20 cellular contexts compared by ENCODE assay signal in genomic region chr18:79685281-79685680, GRCh38. TPM values are rescaled to one million over a fixed set of nuclear protein-coding genes. Genes with fewer than 3 reads are reported as not detected.
DNase-seq lines count a peak whose midpoint lies in the region; ATAC-seq and TF ChIP-seq lines count a peak whose summit lies in the region.
"Had no signal": no experiment of that assay in that cellular context is flagged by ENCODE, and none has a peak within 500 bp of the region (broad histone marks: within the 10 kb centered on the region; RNA-seq: fewer than 3 reads in every experiment).

No MANE protein-coding gene starts in this region.

- no peak overlapping the region for H3K27ac Mint-ChIP-seq in T-cell
- peak overlapping the region; percentile 32 for H3K27ac Mint-ChIP-seq in activated naive CD8-positive, alpha-beta T cell treated with anti-CD3 and anti-CD28 coated beads, Interleukin-2, amount 50 U/mL, for 24 hours
- H3K27ac Mint-ChIP-seq in stimulated activated effector memory CD8-positive, alpha-beta T cell treated with anti-CD3 and anti-CD28 coated beads, Interleukin-12 subunit alpha, Interleukin-12 subunit beta, amount 100 ng/mL, for 72 hours: no peak overlapping the region
- H3K27ac Mint-ChIP-seq: type B pancreatic cell had no signal

- DNase-seq in left ventricle myocardium inferior: no peak
- DNase-seq in right cardiac atrium: no peak
- DNase-seq in T-cell: peak in 20 of 34 experiments; percentile 26 to 70 (median 42)
- DNase-seq in activated naive CD8-positive, alpha-beta T cell treated with anti-CD3 and anti-CD28 coated beads, Interleukin-2, amount 50 U/mL, for 24 hours: peak; percentile 35
- DNase-seq in stimulated activated effector memory CD8-positive, alpha-beta T cell treated with anti-CD3 and anti-CD28 coated beads, Interleukin-12 subunit alpha, Interleukin-12 subunit beta, amount 100 ng/mL, for 72 hours (ENCODE audit: low spot score in 2 of 2): no peak
- DNase-seq in ovary: no peak
- DNase-seq in OCI-LY7 (ENCODE audit: low spot score): no peak
- DNase-seq: aorta; Caco-2; effector CD4-positive, alpha-beta T cell; mammary epithelial cell; MM.1S; NCI-H1694; NCI-H748 treated with DMSO at 0.1 percent for 48 hours; SHP77; stomach had no signal

- H3K27me3 ChIP-seq in left ventricle myocardium inferior (ENCODE audit: low read depth): no peaks in the 10 kb centered on the region
- no peaks in the 10 kb centered on the region for H3K27me3 ChIP-seq in right cardiac atrium (ENCODE audit: control insufficient read depth, insufficient read depth)
- no peaks in the 10 kb centered on the region for H3K27me3 ChIP-seq in ovary
- H3K27me3 ChIP-seq: right atrium auricular region, stomach had no signal

- H3K36me3 Mint-ChIP-seq in T-cell: peaks cover 13% of the 10 kb centered on the region
- H3K36me3 Mint-ChIP-seq in activated naive CD8-positive, alpha-beta T cell treated with anti-CD3 and anti-CD28 coated beads, Interleukin-2, amount 50 U/mL, for 24 hours (ENCODE audit: low read depth): peaks cover 35% of the 10 kb centered on the region
- peaks cover 57% of the 10 kb centered on the region for H3K36me3 Mint-ChIP-seq in stimulated activated effector memory CD8-positive, alpha-beta T cell treated with anti-CD3 and anti-CD28 coated beads, Interleukin-12 subunit alpha, Interleukin-12 subunit beta, amount 100 ng/mL, for 72 hours
- H3K36me3 Mint-ChIP-seq: type B pancreatic cell had no signal

- H3K4me2 ChIP-seq in OCI-LY7 (ENCODE audit: low read length): no peak overlapping the region

- H3K27ac ChIP-seq in left ventricle myocardium inferior (replicated peaks) (peak overlapping the region; percentile 33), right cardiac atrium (ENCODE audit: low read length) (no peak overlapping the region), ovary (no peak overlapping the region), OCI-LY7 (ENCODE audit: low read depth, low read length, poor library complexity, severe bottlenecking) (no peak overlapping the region)
- H3K27ac ChIP-seq: stomach had no signal

- H3K4me3 ChIP-seq in left ventricle myocardium inferior: no peak overlapping the region
- H3K4me3 ChIP-seq in right cardiac atrium (ENCODE audit: low read length): no peak overlapping the region
- H3K4me3 ChIP-seq in ovary: no peak overlapping the region
- no peak overlapping the region for H3K4me3 ChIP-seq in OCI-LY7 (ENCODE audit: low read depth, low read length, poor library complexity, severe bottlenecking)
- H3K4me3 ChIP-seq: K562, right atrium auricular region, stomach had no signal

- no peak for TF ChIP-seq EP300 in ovary (IDR thresholded peaks at IDR 0.05)

- POLR2A ChIA-PET in T-cell (lab: Charles Lee) (no interaction called here), OCI-LY7 (lab: Charles Lee) (no interaction called here)

- peaks cover 72 to 84% (median 83%) of the 10 kb centered on the region in 3 donors for H3K4me1 Mint-ChIP-seq in T-cell
- peaks cover 75% of the 10 kb centered on the region for H3K4me1 Mint-ChIP-seq in activated naive CD8-positive, alpha-beta T cell treated with anti-CD3 and anti-CD28 coated beads, Interleukin-2, amount 50 U/mL, for 24 hours
- peaks cover 69% of the 10 kb centered on the region for H3K4me1 Mint-ChIP-seq in stimulated activated effector memory CD8-positive, alpha-beta T cell treated with anti-CD3 and anti-CD28 coated beads, Interleukin-12 subunit alpha, Interleukin-12 subunit beta, amount 100 ng/mL, for 72 hours

- no peak for TF ChIP-seq POLR2A in ovary (IDR thresholded peaks at IDR 0.05)

- no peaks in the 10 kb centered on the region for H3K9me2 ChIP-seq in OCI-LY7 (ENCODE audit: insufficient read depth, low read length)

- no peaks in the 10 kb centered on the region for H3K27me3 Mint-ChIP-seq in T-cell
- H3K27me3 Mint-ChIP-seq in activated naive CD8-positive, alpha-beta T cell treated with anti-CD3 and anti-CD28 coated beads, Interleukin-2, amount 50 U/mL, for 24 hours: peaks cover 1% of the 10 kb centered on the region
- H3K27me3 Mint-ChIP-seq: type B pancreatic cell had no signal

- ATAC-seq in right cardiac atrium (no peak), T-cell (replicated peaks in 1 of 4) (peak in 3 of 4 experiments; percentile 40 to 64 (median 41))
- peak; percentile 29 for ATAC-seq in activated naive CD8-positive, alpha-beta T cell treated with anti-CD3 and anti-CD28 coated beads, Interleukin-2, amount 50 U/mL, for 24 hours
- ATAC-seq in stimulated activated effector memory CD8-positive, alpha-beta T cell treated with anti-CD3 and anti-CD28 coated beads, Interleukin-12 subunit alpha, Interleukin-12 subunit beta, amount 100 ng/mL, for 72 hours: no peak
- ATAC-seq: esophagus mucosa had no signal

- no TSS peak for BruUV-seq in OCI-LY7 (replicated peaks; lab: Mats Ljungman, UMichigan)

- peak overlapping the region in 1 of 3 donors; percentile 93 for H3K4me3 Mint-ChIP-seq in T-cell
- peak overlapping the region; percentile 97 for H3K4me3 Mint-ChIP-seq in activated naive CD8-positive, alpha-beta T cell treated with anti-CD3 and anti-CD28 coated beads, Interleukin-2, amount 50 U/mL, for 24 hours
- H3K4me3 Mint-ChIP-seq in stimulated activated effector memory CD8-positive, alpha-beta T cell treated with anti-CD3 and anti-CD28 coated beads, Interleukin-12 subunit alpha, Interleukin-12 subunit beta, amount 100 ng/mL, for 72 hours: peak overlapping the region; percentile 87
- H3K4me3 Mint-ChIP-seq: type B pancreatic cell had no signal

- no peaks in the 10 kb centered on the region for H3K36me3 ChIP-seq in left ventricle myocardium inferior
- no peaks in the 10 kb centered on the region for H3K36me3 ChIP-seq in ovary
- no peaks in the 10 kb centered on the region for H3K36me3 ChIP-seq in OCI-LY7 (ENCODE audit: insufficient read depth, low read length)
- H3K36me3 ChIP-seq: right atrium auricular region had no signal

- intact Hi-C loops in left ventricle myocardium inferior (cut with micrococcal nuclease) (no loop called here), right cardiac atrium (cut with DNase I) (no loop called here), ovary (cut with DNase I) (no loop called here), OCI-LY7 (cut with micrococcal nuclease; ENCODE audit: unreplicated experiment) (no loop called here)

- no peak for TF ChIP-seq CTCF in left ventricle myocardium inferior (IDR thresholded peaks at IDR 0.05; ENCODE audit: borderline replicate concordance)
- no peak for TF ChIP-seq CTCF in ovary (IDR thresholded peaks at IDR 0.05)
- TF ChIP-seq CTCF in OCI-LY7 (conservative IDR thresholded peaks at IDR 0.05; ENCODE audit: low read length): no peak

- H3K79me2 ChIP-seq in OCI-LY7 (ENCODE audit: insufficient read depth, low read depth, low read length): peaks cover 40% of the 10 kb centered on the region; the same call in 1 of the 2 replicates

- no peaks in the 10 kb centered on the region for H3K9me3 Mint-ChIP-seq in T-cell
- no peaks in the 10 kb centered on the region for H3K9me3 Mint-ChIP-seq in activated naive CD8-positive, alpha-beta T cell treated with anti-CD3 and anti-CD28 coated beads, Interleukin-2, amount 50 U/mL, for 24 hours
- no peaks in the 10 kb centered on the region for H3K9me3 Mint-ChIP-seq in stimulated activated effector memory CD8-positive, alpha-beta T cell treated with anti-CD3 and anti-CD28 coated beads, Interleukin-12 subunit alpha, Interleukin-12 subunit beta, amount 100 ng/mL, for 72 hours
- H3K9me3 Mint-ChIP-seq: type B pancreatic cell had no signal

- no peak overlapping the region for H2AFZ ChIP-seq in OCI-LY7 (ENCODE audit: low read length)

- no peaks in the 10 kb centered on the region; the same call in 1 of the 2 replicates for H4K20me1 ChIP-seq in OCI-LY7 (ENCODE audit: insufficient read depth, low read length)

- 76% methylated on average over 8 of the region's 8 CpGs for WGBS in right cardiac atrium
- 80 to 84% (median 83%) methylated on average over 8 of the region's 8 CpGs for WGBS in ovary, 3 donors

- CTCF ChIA-PET in T-cell (lab: Charles Lee) (no interaction called here), OCI-LY7 (lab: Charles Lee; ENCODE audit: unreplicated experiment) (no interaction called here)

- H3K9me3 ChIP-seq in left ventricle myocardium inferior (replicated peaks): no peaks in the 10 kb centered on the region
- H3K9me3 ChIP-seq in right cardiac atrium (ENCODE audit: control insufficient read depth, low read length): no peaks in the 10 kb centered on the region
- H3K9me3 ChIP-seq in ovary: no peaks in the 10 kb centered on the region
- no peaks in the 10 kb centered on the region for H3K9me3 ChIP-seq in OCI-LY7 (ENCODE audit: low read length)
- H3K9me3 ChIP-seq: Caco-2, right atrium auricular region, stomach had no signal

- H3K4me1 ChIP-seq in left ventricle myocardium inferior (peaks cover 44% of the 10 kb centered on the region), right cardiac atrium (ENCODE audit: control insufficient read depth, insufficient read depth, low read length) (no peaks in the 10 kb centered on the region), ovary (ENCODE audit: insufficient read depth) (peaks cover 11% of the 10 kb centered on the region), OCI-LY7 (ENCODE audit: insufficient read depth, low read length, poor library complexity, severe bottlenecking) (peaks cover 11% of the 10 kb centered on the region)
- H3K4me1 ChIP-seq: Caco-2 had no signal

RNA-seq across cellular contexts. Expression of gene CTDP1, which starts 5.7 kb away (rescaled TPM):
- total RNA-seq in left ventricle myocardium inferior (7.5 TPM), right cardiac atrium (10 to 100 TPM in 2 of 4 donors, 1 to 10 TPM in 2; 9.6 to 11.5 (median 10.1) TPM), T-cell (10 to 100 TPM; 46.3 to 78.0 (median 49.4) TPM), ovary (10 to 100 TPM in 6 of 7 donors, 1 to 10 TPM in 1; 9.3 to 15.2 (median 13.7) TPM), OCI-LY7 (2022) (11.3 and 15.4 TPM in 2 replicates)
- polyA plus RNA-seq in right cardiac atrium (7.1 TPM), ovary (1 to 10 TPM; 2.5 to 8.3 TPM)
- 9.6 and 11.9 TPM in 2 replicates for total RNA-seq in OCI-LY7 (2014; rRNA removed; shearing (Covaris generic))

Comparison
In these comparisons a context has a peak if more than half of its experiments do, and no peak if none do; other contexts are left out.
1. DNase-seq: peak in T-cell (20 of 34) and activated naive CD8-positive, alpha-beta T cell treated with anti-CD3 and anti-CD28 coated beads, Interleukin-2, amount 50 U/mL, for 24 hours (single experiment); none in left ventricle myocardium inferior (single experiment), right cardiac atrium (0 of 3), stimulated activated effector memory CD8-positive, alpha-beta T cell treated with anti-CD3 and anti-CD28 coated beads, Interleukin-12 subunit alpha, Interleukin-12 subunit beta, amount 100 ng/mL, for 72 hours (0 of 2), ovary (0 of 5) and OCI-LY7 (single experiment).
2. ATAC-seq: peak in T-cell (3 of 4) and activated naive CD8-positive, alpha-beta T cell treated with anti-CD3 and anti-CD28 coated beads, Interleukin-2, amount 50 U/mL, for 24 hours (single experiment); none in right cardiac atrium (0 of 2) and stimulated activated effector memory CD8-positive, alpha-beta T cell treated with anti-CD3 and anti-CD28 coated beads, Interleukin-12 subunit alpha, Interleukin-12 subunit beta, amount 100 ng/mL, for 72 hours (single experiment).